In genomic region chr7:72430531-72430930, GRCh38 we compare ENCODE assay signal across 24 cellular contexts. TPM values are rescaled to one million over a fixed set of nuclear protein-coding genes. Genes with fewer than 3 reads are reported as not detected.
"Had no signal": no experiment of that assay in that cellular context is flagged by ENCODE, and none has a peak within 500 bp of the region (broad histone marks: within the 10 kb centered on the region; RNA-seq: fewer than 3 reads in every experiment).

No MANE protein-coding gene starts in this region.

- H3K27ac ChIP-seq: body of pancreas, cardiac muscle cell, neural progenitor cell, sigmoid colon, upper lobe of left lung, VCaP had no signal

- ATAC-seq: activated CD8-positive, alpha-beta T cell treated with anti-CD3 and anti-CD28 coated beads, Interleukin-2, amount 10 ng/mL, durations not matched to agents 7 days and 5 days; body of pancreas; esophagus mucosa; naive thymus-derived CD8-positive, alpha-beta T cell had no signal

- H3K9me3 Mint-ChIP-seq: activated naive CD4-positive, alpha-beta T cell treated with anti-CD3 and anti-CD28 coated beads, Interleukin-2, amount 50 U/mL, for 24 hours; mesothelial cell of epicardium; neural progenitor cell had no signal

- H3K4me2 ChIP-seq: neural progenitor cell, smooth muscle cell had no signal

- H3K27me3 ChIP-seq: body of pancreas, cardiac muscle cell, neural progenitor cell, upper lobe of left lung had no signal

- H3K36me3 Mint-ChIP-seq: activated naive CD4-positive, alpha-beta T cell treated with anti-CD3 and anti-CD28 coated beads, Interleukin-2, amount 50 U/mL, for 24 hours; mesothelial cell of epicardium; naive thymus-derived CD8-positive, alpha-beta T cell; neural progenitor cell had no signal

- H3K4me1 ChIP-seq: body of pancreas, neural progenitor cell, upper lobe of left lung had no signal

- DNase-seq: activated CD4-positive, alpha-beta T cell treated with anti-CD3 and anti-CD28 coated beads, Interleukin-2, amount 50 U/mL, for 1 hour; activated CD4-positive, CD25-positive, alpha-beta regulatory T cell treated with anti-CD3 and anti-CD28 coated beads, Interleukin-2, amount 50 U/mL, for 72 hours; activated CD8-positive, alpha-beta T cell treated with anti-CD3 and anti-CD28 coated beads, Interleukin-2, amount 10 ng/mL, durations not matched to agents 7 days and 5 days; activated gamma-delta T cell treated with Interleukin-2 at 50 U/mL for 16 hours; anterior cingulate cortex; body of pancreas; dermis blood vessel endothelial cell; effector CD8-positive, alpha-beta T cell; foreskin melanocyte; kidney; naive thymus-derived CD8-positive, alpha-beta T cell; sigmoid colon; stimulated activated CD4-positive, alpha-beta T cell treated with anti-CD3 and anti-CD28 coated beads, Interleukin-2, amount 100 ng/mL, for 48 hours; stimulated activated naive CD4-positive, alpha-beta T cell; upper lobe of left lung had no signal

- H3K9ac ChIP-seq: neural progenitor cell had no signal

- H3K9me3 ChIP-seq: body of pancreas, sigmoid colon, upper lobe of left lung had no signal

- H3K36me3 ChIP-seq: cardiac muscle cell, neural progenitor cell, sigmoid colon, upper lobe of left lung had no signal

- H3K4me3 Mint-ChIP-seq: activated CD8-positive, alpha-beta T cell treated with anti-CD3 and anti-CD28 coated beads, Interleukin-2, amount 10 ng/mL, durations not matched to agents 7 days and 5 days; activated naive CD4-positive, alpha-beta T cell treated with anti-CD3 and anti-CD28 coated beads, Interleukin-2, amount 50 U/mL, for 24 hours; mesothelial cell of epicardium; naive thymus-derived CD8-positive, alpha-beta T cell; neural progenitor cell had no signal

- H3K4me3 ChIP-seq: body of pancreas, cardiac muscle cell, neural progenitor cell, sigmoid colon, smooth muscle cell, upper lobe of left lung had no signal

- H3K4me1 Mint-ChIP-seq: activated naive CD4-positive, alpha-beta T cell treated with anti-CD3 and anti-CD28 coated beads, Interleukin-2, amount 50 U/mL, for 24 hours; naive thymus-derived CD8-positive, alpha-beta T cell; neural progenitor cell had no signal

- H3K27ac Mint-ChIP-seq: activated CD8-positive, alpha-beta T cell treated with anti-CD3 and anti-CD28 coated beads, Interleukin-2, amount 10 ng/mL, durations not matched to agents 7 days and 5 days; activated naive CD4-positive, alpha-beta T cell treated with anti-CD3 and anti-CD28 coated beads, Interleukin-2, amount 50 U/mL, for 24 hours; mesothelial cell of epicardium; naive thymus-derived CD8-positive, alpha-beta T cell; neural progenitor cell had no signal

- H2AFZ ChIP-seq: neural progenitor cell had no signal

RNA-seq across cellular contexts. Expression of gene CALN1, which starts 18.4 kb away (rescaled TPM):
- total RNA-seq: activated CD8-positive, alpha-beta T cell treated with anti-CD3 and anti-CD28 coated beads, Interleukin-2, amount 10 ng/mL, durations not matched to agents 7 days and 5 days; kidney; naive thymus-derived CD8-positive, alpha-beta T cell; renal cortical epithelial cell; sigmoid colon; smooth muscle cell; T-helper 2 cell treated with Interferon-gamma antibody and Interleukin-4, amounts not matched to agents 100 ng/mL and 5 ng/mL, for 36 hours had no signal
- polyA plus RNA-seq: smooth muscle cell had no signal
